In the genomic region with DNA sequence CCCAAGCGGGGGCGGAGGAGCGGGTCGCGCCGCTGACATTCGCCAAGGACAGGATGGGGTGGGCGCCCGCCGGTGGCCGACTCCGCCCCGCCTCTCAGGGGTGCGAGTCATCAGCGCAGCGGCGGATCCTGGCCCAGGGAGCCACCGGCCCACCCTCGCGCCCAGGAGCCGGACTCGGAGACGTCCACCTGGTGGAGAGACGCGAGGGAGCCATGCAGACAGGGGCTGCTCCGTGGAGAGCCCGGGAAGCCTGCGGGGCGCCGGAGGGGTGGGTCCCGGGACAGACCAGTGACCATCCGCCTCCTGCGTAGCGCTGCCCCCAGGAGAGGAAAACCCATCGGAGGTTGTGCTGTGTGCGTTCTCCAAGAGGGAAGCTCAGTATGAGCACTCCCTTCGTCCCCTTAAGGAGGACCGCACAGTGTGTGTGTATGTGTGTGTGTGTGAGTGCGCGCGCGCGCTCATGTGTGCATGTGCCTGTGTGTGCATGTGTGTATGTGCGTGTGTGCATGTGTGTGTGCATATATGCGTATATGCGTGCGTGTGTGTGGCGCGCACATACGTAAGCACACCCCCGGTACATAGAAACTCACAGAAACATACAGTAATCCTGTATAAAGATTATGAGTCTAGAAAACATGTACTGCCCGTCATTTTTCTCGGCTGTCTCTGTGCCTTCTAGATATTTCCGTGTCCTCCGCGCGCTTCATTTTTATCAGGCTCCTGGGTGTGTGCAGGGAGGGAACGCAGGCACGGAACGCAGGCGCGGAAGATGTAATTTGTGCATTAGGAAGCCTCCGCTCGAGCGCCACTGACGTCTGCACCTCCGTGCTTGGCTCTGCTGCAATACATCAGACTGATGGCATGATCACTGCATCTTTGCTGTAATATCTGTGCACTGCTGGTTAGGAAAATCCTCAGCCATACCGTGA, we compare ENCODE assay signal across 10 cellular contexts.
DNase-seq lines count a peak whose midpoint lies in the region; ATAC-seq and TF ChIP-seq lines count a peak whose summit lies in the region.
"Had no signal": no experiment of that assay in that cellular context is flagged by ENCODE, and none has a peak within 500 bp of the region (broad histone marks: within the 10 kb centered on the region; RNA-seq: fewer than 3 reads in every experiment).

No MANE protein-coding gene starts in this region.

- no peaks in the 10 kb centered on the region for H3K4me1 Mint-ChIP-seq in activated CD4-positive, alpha-beta T cell treated with anti-CD3 and anti-CD28 coated beads for 36 hours
- peaks cover 4% of the 10 kb centered on the region for H3K4me1 Mint-ChIP-seq in CD4-positive, alpha-beta T cell (ENCODE audit: low read depth)
- H3K4me1 Mint-ChIP-seq: activated naive CD8-positive, alpha-beta T cell treated with anti-CD3 and anti-CD28 coated beads, Interleukin-2, amount 10 ng/mL, durations not matched to agents 7 days and 5 days had no signal

- intact Hi-C loops in activated CD4-positive, alpha-beta T cell treated with anti-CD3 and anti-CD28 coated beads for 36 hours (cut with DNase I, micrococcal nuclease) = loop anchor here (5.0 to 10.0 kb wide), 3 partner anchors 156 to 344 kb away; a partner anchor contains a TSS
- intact Hi-C loops in CD4-positive, alpha-beta T cell (cut with DNase I, micrococcal nuclease) = no loop called here

- no peaks in the 10 kb centered on the region for H3K9me3 Mint-ChIP-seq in activated CD4-positive, alpha-beta T cell treated with anti-CD3 and anti-CD28 coated beads for 36 hours (ENCODE audit: low read depth)
- no peaks in the 10 kb centered on the region for H3K9me3 Mint-ChIP-seq in CD4-positive, alpha-beta T cell
- H3K9me3 Mint-ChIP-seq: activated naive CD8-positive, alpha-beta T cell treated with anti-CD3 and anti-CD28 coated beads, Interleukin-2, amount 10 ng/mL, durations not matched to agents 7 days and 5 days had no signal

- H3K9me3 ChIP-seq in ectodermal cell (ENCODE audit: control insufficient read depth, low read length) = no peaks in the 10 kb centered on the region
- H3K9me3 ChIP-seq in tibial nerve = no peaks in the 10 kb centered on the region
- no peaks in the 10 kb centered on the region for H3K9me3 ChIP-seq in CD4-positive, alpha-beta T cell (ENCODE audit: control insufficient read depth, low read length)

- ATAC-seq in activated CD4-positive, alpha-beta T cell treated with anti-CD3 and anti-CD28 coated beads for 36 hours = peak; percentile 23
- no peak for ATAC-seq in CD4-positive, alpha-beta T cell (ENCODE audit: poor library complexity)

- no peak overlapping the region for H3K4me3 Mint-ChIP-seq in activated CD4-positive, alpha-beta T cell treated with anti-CD3 and anti-CD28 coated beads for 36 hours
- no peak overlapping the region for H3K4me3 Mint-ChIP-seq in CD4-positive, alpha-beta T cell
- H3K4me3 Mint-ChIP-seq: activated naive CD8-positive, alpha-beta T cell treated with anti-CD3 and anti-CD28 coated beads, Interleukin-2, amount 10 ng/mL, durations not matched to agents 7 days and 5 days had no signal

- H3K36me3 Mint-ChIP-seq in activated CD4-positive, alpha-beta T cell treated with anti-CD3 and anti-CD28 coated beads for 36 hours (ENCODE audit: low read depth) = no peaks in the 10 kb centered on the region
- H3K36me3 Mint-ChIP-seq in CD4-positive, alpha-beta T cell (ENCODE audit: low read depth) = no peaks in the 10 kb centered on the region
- H3K36me3 Mint-ChIP-seq: activated naive CD8-positive, alpha-beta T cell treated with anti-CD3 and anti-CD28 coated beads, Interleukin-2, amount 10 ng/mL, durations not matched to agents 7 days and 5 days had no signal

- no peak overlapping the region for H3K27ac Mint-ChIP-seq in activated CD4-positive, alpha-beta T cell treated with anti-CD3 and anti-CD28 coated beads for 36 hours
- H3K27ac Mint-ChIP-seq in CD4-positive, alpha-beta T cell = no peak overlapping the region
- H3K27ac Mint-ChIP-seq: activated naive CD8-positive, alpha-beta T cell treated with anti-CD3 and anti-CD28 coated beads, Interleukin-2, amount 10 ng/mL, durations not matched to agents 7 days and 5 days had no signal

- H3K4me1 ChIP-seq in ectodermal cell (ENCODE audit: control insufficient read depth, insufficient read depth, low read length) = peaks cover 14% of the 10 kb centered on the region
- peaks cover 0 to 44% (median 6%) of the 10 kb centered on the region in 4 donors for H3K4me1 ChIP-seq in tibial nerve
- H3K4me1 ChIP-seq: BLaER1 had no signal

- 7 to 9% methylated on average over 68 of the region's 68 CpGs for WGBS in ectodermal cell, 2 experiments
- WGBS in tibial nerve, 2 donors = 4 to 5% methylated on average over 43 to 63 of the region's 68 CpGs

- H3K27ac ChIP-seq in ectodermal cell (ENCODE audit: insufficient read depth, low read depth, low read length, poor library complexity, severe bottlenecking) (no peak overlapping the region), tibial nerve (peak overlapping the region in 1 of 4 donors; percentile 34)
- H3K27ac ChIP-seq in CD4-positive, alpha-beta T cell (ENCODE audit: low read depth, low read length) = no peak overlapping the region
- H3K27ac ChIP-seq: BLaER1 had no signal

- no peak for DNase-seq in activated CD4-positive, alpha-beta T cell treated with anti-CD3 and anti-CD28 coated beads for 36 hours
- no peak for DNase-seq in activated CD4-positive, alpha-beta T cell treated with anti-CD3 and anti-CD28 coated beads for 4 hours
- peak; percentile 73 for DNase-seq in middle frontal gyrus (ENCODE audit: extremely low spot score, low spot score)
- no peak for DNase-seq in tibial nerve (ENCODE audit: low spot score in 2 of 2)
- DNase-seq in KG1 (lab: John Stamatoyannopoulos, UW) = no peak
- DNase-seq in CD4-positive, alpha-beta T cell = no peak
- no peak for DNase-seq in NCI-H524 treated with DMSO at 0.1 percent for 48 hours (lab: John Stamatoyannopoulos, UW)
- DNase-seq: activated naive CD8-positive, alpha-beta T cell treated with anti-CD3 and anti-CD28 coated beads, Interleukin-2, amount 10 ng/mL, durations not matched to agents 7 days and 5 days had no signal

- POLR2A ChIA-PET in activated CD4-positive, alpha-beta T cell treated with anti-CD3 and anti-CD28 coated beads for 36 hours (lab: Charles Lee) = no interaction called here
- POLR2A ChIA-PET in CD4-positive, alpha-beta T cell (lab: Charles Lee) = no interaction called here

- TF ChIP-seq CTCF in tibial nerve (IDR thresholded peaks at IDR 0.05) = no peak
- TF ChIP-seq CTCF in CD4-positive, alpha-beta T cell (IDR thresholded peaks at IDR 0.05) = no peak

- peak overlapping the region; percentile 40 for H3K4me3 ChIP-seq in ectodermal cell (ENCODE audit: insufficient read depth, low read depth, low read length)
- H3K4me3 ChIP-seq in tibial nerve = peak overlapping the region in 3 of 4 donors; percentile 0 to 45 (median 19)
- H3K4me3 ChIP-seq: BLaER1 had no signal

- H3K27me3 Mint-ChIP-seq in activated CD4-positive, alpha-beta T cell treated with anti-CD3 and anti-CD28 coated beads for 36 hours = peaks cover 51% of the 10 kb centered on the region
- peaks cover 76% of the 10 kb centered on the region for H3K27me3 Mint-ChIP-seq in CD4-positive, alpha-beta T cell

- no peaks in the 10 kb centered on the region for H3K36me3 ChIP-seq in ectodermal cell (ENCODE audit: control insufficient read depth, insufficient read depth, low read length)
- no peaks in the 10 kb centered on the region for H3K36me3 ChIP-seq in tibial nerve
- H3K36me3 ChIP-seq: BLaER1 had no signal

- no peak for TF ChIP-seq POLR2A in tibial nerve (IDR thresholded peaks at IDR 0.05)

- CTCF ChIA-PET in activated CD4-positive, alpha-beta T cell treated with anti-CD3 and anti-CD28 coated beads for 36 hours (lab: Charles Lee) = no interaction called here
- CTCF ChIA-PET in CD4-positive, alpha-beta T cell (lab: Charles Lee) = no interaction called here

- H3K27me3 ChIP-seq in ectodermal cell (ENCODE audit: control insufficient read depth, insufficient read depth, low read length, poor library complexity, severe bottlenecking) = peaks cover 64% of the 10 kb centered on the region
- peaks cover 0 to 43% of the 10 kb centered on the region in 2 donors for H3K27me3 ChIP-seq in tibial nerve
- peaks cover 61% of the 10 kb centered on the region for H3K27me3 ChIP-seq in CD4-positive, alpha-beta T cell (ENCODE audit: control insufficient read depth, insufficient read depth, low read length)

- TF ChIP-seq EP300 in tibial nerve (IDR thresholded peaks at IDR 0.05) = no peak

Comparison
In these comparisons a context has a peak if more than half of its experiments do, and no peak if none do; other contexts are left out.
1. intact Hi-C loops: an anchor here in activated CD4-positive, alpha-beta T cell treated with anti-CD3 and anti-CD28 coated beads for 36 hours (5.0 to 10.0 kb wide); none called in CD4-positive, alpha-beta T cell.